In genomic region chr2:9757430-9758287, GRCh38 we compare ENCODE assay signal across 8 cellular contexts.
DNase-seq lines count a peak whose midpoint lies in the region; ATAC-seq and TF ChIP-seq lines count a peak whose summit lies in the region.

No MANE protein-coding gene starts in this region.

- peak overlapping the region; percentile 43 for H3K4me3 ChIP-seq in AG10803 (ENCODE audit: low read length)
- H3K4me3 ChIP-seq in foreskin fibroblast (ENCODE audit: low read depth in 1 of 2, low read length in 2 of 2): peak overlapping the region; percentile 28 to 43

- H3K4me1 Mint-ChIP-seq in natural killer cell treated with Interleukin-12 subunit alpha and Interleukin-12 subunit beta and Interleukin-15 and Interleukin-18, amount 100 ng/mL, for 72 hours (ENCODE audit: low read depth in 2 of 2): peaks cover 38 to 44% of the 10 kb centered on the region in 2 donors

- H3K9me3 Mint-ChIP-seq in natural killer cell treated with Interleukin-12 subunit alpha and Interleukin-12 subunit beta and Interleukin-15 and Interleukin-18, amount 100 ng/mL, for 72 hours: no peaks in the 10 kb centered on the region

- DNase-seq in AG10803 (ENCODE audit: low read depth) (peak; percentile 54), NCI-H446 treated with DMSO at 0.1 percent for 48 hours (lab: John Stamatoyannopoulos, UW) (peak; percentile 18), foreskin fibroblast (peak in 1 of 2 donors; percentile 70), T-helper 9 cell (no peak)
- no peak for DNase-seq in natural killer cell treated with Interleukin-12 subunit alpha and Interleukin-12 subunit beta and Interleukin-15 and Interleukin-18, amount 100 ng/mL, for 72 hours (ENCODE audit: low spot score)
- DNase-seq in activated naive CD4-positive, alpha-beta T cell treated with Interleukin-2 at 50 U/mL for 16 hours: no peak

- H3K27me3 Mint-ChIP-seq in natural killer cell treated with Interleukin-12 subunit alpha and Interleukin-12 subunit beta and Interleukin-15 and Interleukin-18, amount 100 ng/mL, for 72 hours: peaks cover 0 to 14% of the 10 kb centered on the region in 2 donors

- no peak for ATAC-seq in natural killer cell treated with Interleukin-12 subunit alpha and Interleukin-12 subunit beta and Interleukin-15 and Interleukin-18, amount 100 ng/mL, for 72 hours
- ATAC-seq in HG03139 (IDR thresholded peaks at IDR 0.05; ENCODE audit: unreplicated experiment) (no peak), GM21737 (IDR thresholded peaks at IDR 0.05; ENCODE audit: unreplicated experiment) (no peak)

- TF ChIP-seq CTCF in AG10803 (conservative IDR thresholded peaks at IDR 0.05; ENCODE audit: low read length) (no peak), foreskin fibroblast (IDR thresholded peaks at IDR 0.05; ENCODE audit: low read depth, low read length) (no peak)

- peak overlapping the region; percentile 66 for H3K4me3 Mint-ChIP-seq in natural killer cell treated with Interleukin-12 subunit alpha and Interleukin-12 subunit beta and Interleukin-15 and Interleukin-18, amount 100 ng/mL, for 72 hours

- no peak overlapping the region for H3K27ac Mint-ChIP-seq in natural killer cell treated with Interleukin-12 subunit alpha and Interleukin-12 subunit beta and Interleukin-15 and Interleukin-18, amount 100 ng/mL, for 72 hours

- H3K36me3 Mint-ChIP-seq in natural killer cell treated with Interleukin-12 subunit alpha and Interleukin-12 subunit beta and Interleukin-15 and Interleukin-18, amount 100 ng/mL, for 72 hours: no peaks in the 10 kb centered on the region

Comparison
In these comparisons a context has a peak if more than half of its experiments do, and no peak if none do; other contexts are left out.
1. DNase-seq: peak in AG10803 (single experiment) and NCI-H446 treated with DMSO at 0.1 percent for 48 hours (single experiment); none in natural killer cell treated with Interleukin-12 subunit alpha and Interleukin-12 subunit beta and Interleukin-15 and Interleukin-18, amount 100 ng/mL, for 72 hours (single experiment), T-helper 9 cell (single experiment) and activated naive CD4-positive, alpha-beta T cell treated with Interleukin-2 at 50 U/mL for 16 hours (single experiment).